In genomic region chr6:52990342-52990741, GRCh38 we compare ENCODE assay signal across 18 cellular contexts. TPM values are rescaled to one million over a fixed set of nuclear protein-coding genes. Genes with fewer than 3 reads are reported as not detected.
DNase-seq lines count a peak whose midpoint lies in the region; ATAC-seq and TF ChIP-seq lines count a peak whose summit lies in the region.
"Had no signal": no experiment of that assay in that cellular context is flagged by ENCODE, and none has a peak within 500 bp of the region (broad histone marks: within the 10 kb centered on the region; RNA-seq: fewer than 3 reads in every experiment).

No MANE protein-coding gene starts in this region.

- no peak for TF ChIP-seq CTCF in CD14-positive monocyte (IDR thresholded peaks at IDR 0.05)

- H3K9ac ChIP-seq in neuronal stem cell (ENCODE audit: low read depth, low read length, poor library complexity) = no peak overlapping the region

- H3K27ac ChIP-seq in ACC112 (ENCODE audit: low read depth, low read length) (no peak overlapping the region), neuronal stem cell (replicated peaks; ENCODE audit: low read length) (no peak overlapping the region)
- H3K27ac ChIP-seq: heart left ventricle, ovary, SJSA1 had no signal

- H3K27me3 ChIP-seq in ACC112 (ENCODE audit: insufficient read depth, low read length) (no peaks in the 10 kb centered on the region), neuronal stem cell (ENCODE audit: control insufficient read depth in 3 of 3, insufficient read depth in 3 of 3, low read depth in 1 of 3, low read length in 3 of 3) (no peaks in the 10 kb centered on the region)
- H3K27me3 ChIP-seq: heart left ventricle, ovary, SJSA1 had no signal

- H3K4me2 ChIP-seq in neuronal stem cell (ENCODE audit: insufficient read depth, low read length, poor library complexity, severe bottlenecking) = no peak overlapping the region

- H3K4me3 Mint-ChIP-seq in CD14-positive monocyte = no peak overlapping the region

- no peak overlapping the region for H2BK120ac ChIP-seq in neuronal stem cell (ENCODE audit: low read depth, low read length)

- no peaks in the 10 kb centered on the region for H3K9me3 ChIP-seq in neuronal stem cell (replicated peaks in 1 of 2; ENCODE audit: control insufficient read depth in 2 of 2, insufficient read depth in 1 of 2, low read depth in 1 of 2, low read length in 2 of 2)
- H3K9me3 ChIP-seq: heart left ventricle, ovary, SJSA1 had no signal

- no peak overlapping the region for H3K18ac ChIP-seq in neuronal stem cell (ENCODE audit: low read length)

- H3K79me2 ChIP-seq in ACC112 (ENCODE audit: control insufficient read depth, insufficient read depth, low read length, unreplicated experiment) = peaks cover 11% of the 10 kb centered on the region

- no peaks in the 10 kb centered on the region for H3K36me3 Mint-ChIP-seq in CD14-positive monocyte

- intact Hi-C loops in CD14-positive monocyte (cut with micrococcal nuclease) (no loop called here), sciatic nerve (cut with DNase I) (no loop called here)

- no peak overlapping the region for H4K8ac ChIP-seq in neuronal stem cell (ENCODE audit: low read depth, low read length)

- no peak overlapping the region for H3K4ac ChIP-seq in neuronal stem cell (ENCODE audit: low read length)

- H3K14ac ChIP-seq in neuronal stem cell (ENCODE audit: low read length) = no peak overlapping the region

- peaks cover 25 to 28% (median 26%) of the 10 kb centered on the region in 3 donors for H3K27me3 Mint-ChIP-seq in CD14-positive monocyte (ENCODE audit: low read depth in 3 of 3)

- WGBS in neuronal stem cell (ENCODE audit: extremely low coverage in 2 of 2, insufficient read length in 2 of 2, insufficient replicate concordance in 1 of 2), 2 donors = no CpG with 5 or more reads among the region's 2 CpGs

- H3K9me3 Mint-ChIP-seq in CD14-positive monocyte = peaks cover 0 to 3% (median 0%) of the 10 kb centered on the region in 7 donors

- H3K4me3 ChIP-seq in ACC112 (ENCODE audit: low read depth, low read length) (0 out of 2 replicates have a peak overlapping the region, but pooled peaks have one; percentile 10), neuronal stem cell (ENCODE audit: low read length in 2 of 2) (no peak overlapping the region)
- H3K4me3 ChIP-seq: heart left ventricle, lung, ovary, SJSA1 had no signal

- no peak overlapping the region for H2BK5ac ChIP-seq in neuronal stem cell (ENCODE audit: low read length)

- H3K36me3 ChIP-seq in ACC112 (ENCODE audit: insufficient read depth, low read length) = peaks cover 15% of the 10 kb centered on the region; the same call in 1 of the 2 replicates
- H3K36me3 ChIP-seq in neuronal stem cell (replicated peaks in 1 of 2; ENCODE audit: control insufficient read depth in 2 of 2, insufficient read depth in 2 of 2, low read length in 2 of 2) = peaks cover 4 to 69% of the 10 kb centered on the region in 2 donors
- H3K36me3 ChIP-seq: ovary, SJSA1 had no signal

- H4K91ac ChIP-seq in neuronal stem cell (ENCODE audit: low read depth, low read length, poor library complexity) = no peak overlapping the region

- ATAC-seq in sciatic nerve = no peak
- ATAC-seq: heart left ventricle had no signal

- H2AFZ ChIP-seq in ACC112 (ENCODE audit: low read length, unreplicated experiment) (peak overlapping the region; percentile 6), neuronal stem cell (ENCODE audit: low read length) (no peak overlapping the region)

- H3K27ac Mint-ChIP-seq in CD14-positive monocyte = no peak overlapping the region

- no peaks in the 10 kb centered on the region for H3K79me1 ChIP-seq in neuronal stem cell (ENCODE audit: low read depth, low read length)

- no peak overlapping the region for H2AK5ac ChIP-seq in neuronal stem cell (ENCODE audit: low read depth, low read length)

- H3K4me1 Mint-ChIP-seq in CD14-positive monocyte = peaks cover 24% of the 10 kb centered on the region

- no peak overlapping the region for H2BK15ac ChIP-seq in neuronal stem cell (ENCODE audit: low read length)

- H3K4me1 ChIP-seq in ACC112 (ENCODE audit: control insufficient read depth, insufficient read depth, low read length, unreplicated experiment) (peaks cover 18% of the 10 kb centered on the region), neuronal stem cell (ENCODE audit: control insufficient read depth in 2 of 2, insufficient read depth in 1 of 2, low read depth in 1 of 2, low read length in 2 of 2) (no peaks in the 10 kb centered on the region)

- DNase-seq in EL (peak; percentile 31), hepatic stellate cell (ENCODE audit: low spot score) (peak; percentile 24), CD14-positive monocyte (ENCODE audit: low spot score) (no peak), NCI-H1930 (lab: John Stamatoyannopoulos, UW) (no peak), neuronal stem cell (ENCODE audit: low spot score) (no peak), sciatic nerve (ENCODE audit: low spot score) (no peak)
- DNase-seq in activated T-cell treated with anti-CD3 and anti-CD28 coated beads, Interleukin-2, amount 50 U/mL, for 48 hours = peak; percentile 43 to 52
- DNase-seq: aorta; CD8-positive, alpha-beta memory T cell; effector CD8-positive, alpha-beta T cell; GOT3; heart left ventricle; NCI-H146; ovary; substantia nigra had no signal

- H2BK12ac ChIP-seq in neuronal stem cell (ENCODE audit: low read length) = no peak overlapping the region

- H3K23ac ChIP-seq in neuronal stem cell (ENCODE audit: low read depth, low read length, poor library complexity) = no peak overlapping the region

RNA-seq across cellular contexts. Expression of gene GSTA4, which starts 4.7 kb away (rescaled TPM):
- under 1 TPM; 0.34 to 0.41 TPM for polyA plus RNA-seq in CD14-positive monocyte
- 55.7 TPM for polyA plus RNA-seq in neuronal stem cell (2013, experiment 1 of 2)
- polyA plus RNA-seq in neuronal stem cell (2013, experiment 2 of 2) = 55.9 TPM
- 24.1 TPM for total RNA-seq in sciatic nerve

Comparison
In these comparisons a context has a peak if more than half of its experiments do, and no peak if none do; other contexts are left out.
1. DNase-seq: peak in EL (single experiment), activated T-cell treated with anti-CD3 and anti-CD28 coated beads, Interleukin-2, amount 50 U/mL, for 48 hours (2 of 2) and hepatic stellate cell (single experiment); none in CD14-positive monocyte (single experiment), NCI-H1930 (0 of 2), neuronal stem cell (single experiment) and sciatic nerve (single experiment).